Comparison of ENCODE assay signal across 21 cellular contexts in genomic region chr4:65223601-65224000, GRCh38.
DNase-seq lines count a peak whose midpoint lies in the region; FAIRE-seq and TF ChIP-seq lines count a peak whose summit lies in the region.
"Had no signal": no experiment of that assay in that cellular context is flagged by ENCODE, and none has a peak within 500 bp of the region (broad histone marks: within the 10 kb centered on the region; RNA-seq: fewer than 3 reads in every experiment).

No MANE protein-coding gene starts in this region.

- no peak for TF ChIP-seq EP300 in esophagus muscularis mucosa (IDR thresholded peaks at IDR 0.05)

- intact Hi-C loops in esophagus muscularis mucosa (cut with DNase I): no loop called here

- H3K36me3 ChIP-seq in esophagus muscularis mucosa: no peaks in the 10 kb centered on the region
- H3K36me3 ChIP-seq: BLaER1 treated with 17β-estradiol and CSF1 and Interleukin-3, amounts not matched to agents 10 nM and 100 nM had no signal

- no peaks in the 10 kb centered on the region for H3K27me3 ChIP-seq in esophagus muscularis mucosa
- H3K27me3 ChIP-seq: BLaER1 treated with 17β-estradiol and CSF1 and Interleukin-3, amounts not matched to agents 10 nM and 100 nM had no signal

- 86% methylated on average over 2 of the region's 2 CpGs for WGBS in esophagus muscularis mucosa

- H3K4me3 ChIP-seq in LNCaP clone FGC (ENCODE audit: low read depth, low read length): no peak overlapping the region
- no peak overlapping the region for H3K4me3 ChIP-seq in foreskin fibroblast (ENCODE audit: low read depth in 1 of 2, low read length in 2 of 2)
- no peak overlapping the region for H3K4me3 ChIP-seq in esophagus muscularis mucosa
- H3K4me3 ChIP-seq: A549; BLaER1 treated with 17β-estradiol and CSF1 and Interleukin-3, amounts not matched to agents 10 nM and 100 nM; GM12878 had no signal

- H3K27ac ChIP-seq in esophagus muscularis mucosa (replicated peaks in 1 of 4): no peak overlapping the region
- H3K27ac ChIP-seq: A549; BLaER1 treated with 17β-estradiol and CSF1 and Interleukin-3, amounts not matched to agents 10 nM and 100 nM; C4-2B had no signal

- H3K9me3 ChIP-seq in esophagus muscularis mucosa: no peaks in the 10 kb centered on the region
- H3K9me3 ChIP-seq: A549; BLaER1 treated with 17β-estradiol and CSF1 and Interleukin-3, amounts not matched to agents 10 nM and 100 nM; Caco-2 had no signal

- DNase-seq in D721Med (ENCODE audit: insufficient read length, low spot score) (no peak), LNCaP clone FGC (ENCODE audit: low read depth) (peak; percentile 56), DMS79 treated with DMSO at 0.1 percent for 48 hours (lab: John Stamatoyannopoulos, UW) (no peak), foreskin fibroblast (no peak), esophagus muscularis mucosa (ENCODE audit: extremely low spot score) (no peak)
- DNase-seq: AML-193; Caco-2; Calu3; CD4-positive, alpha-beta T cell; CD8-positive, alpha-beta T cell; DMS 273 treated with DMSO at 0.1 percent for 48 hours; DMS153; DMS53; DMS79; GDM1 had no signal

- H3K4me1 ChIP-seq in esophagus muscularis mucosa: no peaks in the 10 kb centered on the region
- H3K4me1 ChIP-seq: A549; BLaER1 treated with 17β-estradiol and CSF1 and Interleukin-3, amounts not matched to agents 10 nM and 100 nM; Caco-2 had no signal

- peak; percentile 55 for FAIRE-seq in D721Med (lab: Jason Lieb, UNC)
- FAIRE-seq: A549, GM12892, GM18507 had no signal

- TF ChIP-seq POLR2A in esophagus muscularis mucosa (IDR thresholded peaks at IDR 0.05; ENCODE audit: low read depth): no peak

- TF ChIP-seq CTCF in D721Med (IDR thresholded peaks at IDR 0.05; ENCODE audit: insufficient read depth, missing control alignments) (no peak), LNCaP clone FGC (IDR thresholded peaks at IDR 0.05; ENCODE audit: control insufficient read depth, extremely low read depth, insufficient read depth) (no peak), foreskin fibroblast (IDR thresholded peaks at IDR 0.05; ENCODE audit: low read depth, low read length) (no peak), esophagus muscularis mucosa (IDR thresholded peaks at IDR 0.05) (no peak)
